In genomic region chr9:100473271-100474081, GRCh38 we compare ENCODE assay signal across 8 cellular contexts. TPM values are rescaled to one million over a fixed set of nuclear protein-coding genes. Genes with fewer than 3 reads are reported as not detected.
DNase-seq lines count a peak whose midpoint lies in the region; ATAC-seq and TF ChIP-seq lines count a peak whose summit lies in the region.

No MANE protein-coding gene starts in this region.

- no peak for TF ChIP-seq CTCF in CD8-positive, alpha-beta T cell (IDR thresholded peaks at IDR 0.05)
- no peak for TF ChIP-seq CTCF in brain (conservative IDR thresholded peaks at IDR 0.05)

- no peaks in the 10 kb centered on the region for H3K9me3 ChIP-seq in CD8-positive, alpha-beta T cell (ENCODE audit: low read length)

- H3K27me3 ChIP-seq in CD8-positive, alpha-beta T cell (ENCODE audit: insufficient read depth, low read length), result peaks cover 13% of the 10 kb centered on the region

- DNase-seq in CD8-positive, alpha-beta T cell, result peak in 4 of 7 experiments; percentile 5 to 50 (median 12)
- DNase-seq in T-cell (peak in 16 of 34 experiments; percentile 1 to 26 (median 13)), islet precursor cell (peak; percentile 77), RKO (ENCODE audit: low spot score) (no peak)
- peak; percentile 42 to 55 for DNase-seq in stimulated activated CD4-positive, alpha-beta T cell treated with anti-CD3 and anti-CD28 coated beads, Interleukin-2, amount 100 ng/mL, for 24 hours

- H3K27ac ChIP-seq in CD8-positive, alpha-beta T cell (ENCODE audit: low read depth, low read length), result no peak overlapping the region

- no peaks in the 10 kb centered on the region for H3K36me3 ChIP-seq in CD8-positive, alpha-beta T cell (ENCODE audit: insufficient read depth, low read length)

- intact Hi-C loops in CD8-positive, alpha-beta T cell (cut with DNase I, micrococcal nuclease), result no loop called here

- H3K4me1 ChIP-seq in CD8-positive, alpha-beta T cell (ENCODE audit: insufficient read depth, low read length), result peaks cover 5% of the 10 kb centered on the region

- peaks cover 35% of the 10 kb centered on the region for H3K27me3 Mint-ChIP-seq in CD8-positive, alpha-beta T cell (ENCODE audit: low read depth)
- H3K27me3 Mint-ChIP-seq in T-cell, result peaks cover 27 to 50% of the 10 kb centered on the region in 2 donors
- H3K27me3 Mint-ChIP-seq in brain, result peaks cover 12% of the 10 kb centered on the region

- CTCF ChIA-PET in CD8-positive, alpha-beta T cell (lab: Charles Lee), result no interaction called here
- CTCF ChIA-PET in T-cell (lab: Charles Lee), result interaction anchor here in 1 of 2 donors (1.0 kb wide), 1 partner anchor 35 kb away, joined by 4 read pairs; no protein-coding TSS in a partner anchor

- peak; percentile 53 for ATAC-seq in CD8-positive, alpha-beta T cell
- ATAC-seq in GM19463 (IDR thresholded peaks at IDR 0.05; ENCODE audit: unreplicated experiment) (peak; percentile 63), HG03558 (IDR thresholded peaks at IDR 0.05; ENCODE audit: extremely low read depth, unreplicated experiment) (peak; percentile 49), T-cell (replicated peaks in 1 of 4) (peak; percentile 55 to 72 (median 70))

- H3K4me3 ChIP-seq in CD8-positive, alpha-beta T cell (ENCODE audit: low read depth, low read length), result peak overlapping the region; percentile 41

- no peaks in the 10 kb centered on the region for H3K36me3 Mint-ChIP-seq in CD8-positive, alpha-beta T cell
- no peaks in the 10 kb centered on the region for H3K36me3 Mint-ChIP-seq in T-cell
- H3K36me3 Mint-ChIP-seq in brain, result peaks cover 24% of the 10 kb centered on the region

- H3K4me1 Mint-ChIP-seq in CD8-positive, alpha-beta T cell (ENCODE audit: low read depth), result peaks cover 11% of the 10 kb centered on the region
- H3K4me1 Mint-ChIP-seq in T-cell (peaks cover 7 to 12% (median 8%) of the 10 kb centered on the region in 3 donors), brain (peaks cover 59% of the 10 kb centered on the region)

- H3K4me3 Mint-ChIP-seq in CD8-positive, alpha-beta T cell, result peak overlapping the region; percentile 70
- peak overlapping the region; percentile 52 to 73 (median 70) for H3K4me3 Mint-ChIP-seq in T-cell
- peak overlapping the region; percentile 95 to 98 (median 96) for H3K4me3 Mint-ChIP-seq in brain

- no peaks in the 10 kb centered on the region for H3K9me3 Mint-ChIP-seq in CD8-positive, alpha-beta T cell
- no peaks in the 10 kb centered on the region for H3K9me3 Mint-ChIP-seq in T-cell
- H3K9me3 Mint-ChIP-seq in brain, result peaks cover 0 to 3% (median 0%) of the 10 kb centered on the region in 5 experiments

- POLR2A ChIA-PET in CD8-positive, alpha-beta T cell (lab: Charles Lee), result no interaction called here
- POLR2A ChIA-PET in T-cell (lab: Charles Lee), result interaction anchor here in 1 of 2 donors (0.6 kb wide), 1 partner anchor 126 kb away, joined by 3 read pairs; no protein-coding TSS in a partner anchor

- no peak overlapping the region for H3K27ac Mint-ChIP-seq in CD8-positive, alpha-beta T cell
- H3K27ac Mint-ChIP-seq in T-cell (no peak overlapping the region), brain (peak overlapping the region; percentile 93 to 97 (median 96))

RNA-seq across cellular contexts. Expression of gene TMEFF1, which starts 0.5 kb away (rescaled TPM):
- total RNA-seq in CD8-positive, alpha-beta T cell, result not detected
- total RNA-seq in T-cell, result under 1 TPM in 2 of 5 donors, not detected in 3; 0.22 to 0.26 TPM
- polyA plus RNA-seq in brain (ENCODE audit: insufficient read depth, low read depth, low replicate concordance), result 14.4 TPM

RNA-seq across cellular contexts. Expression of gene MSANTD3, which starts 46.5 kb away (rescaled TPM):
- 10 to 100 TPM; 10.2 to 10.8 TPM for total RNA-seq in CD8-positive, alpha-beta T cell
- total RNA-seq in T-cell, result 10 to 100 TPM in 4 of 5 donors, 1 to 10 TPM in 1; 7.7 to 15.3 (median 13.1) TPM
- polyA plus RNA-seq in brain (ENCODE audit: insufficient read depth, low read depth, low replicate concordance), result 27.9 TPM

Comparison
In these comparisons a context has a peak if more than half of its experiments do, and no peak if none do; other contexts are left out.
1. H3K27ac Mint-ChIP-seq: peak in brain (5 of 5); none in CD8-positive, alpha-beta T cell (single experiment) and T-cell (0 of 2).
2. Peak in every context shown above with its lines, with median percentiles within 50 percentile points of each other: ATAC-seq and H3K4me3 Mint-ChIP-seq.